ENCODE assay signal across 1 cellular context in genomic region chr12:109995703-109996482, GRCh38.
TF ChIP-seq lines count a peak whose summit lies in the region.

Gene GIT2, minus strand, starts transcription at chr12:109996368. Its CDS starts 144 bp downstream, at chr12:109996224.

TF ChIP-seq in HCT116, 20 proteins besides CTCF, POLR2A, EP300 and RAD21 (continued from another document):
- TF ChIP-seq MAX (IDR thresholded peaks at IDR 0.05): peak; percentile 72
- no peak for TF ChIP-seq ZNF274 (IDR thresholded peaks at IDR 0.05; ENCODE audit: low read depth, low read length)
- no peak; the same call in 1 of the 2 replicates for TF ChIP-seq CBX3 (IDR thresholded peaks at IDR 0.05; ENCODE audit: low read depth)
- peak; percentile 81 for TF ChIP-seq SIN3A (IDR thresholded peaks at IDR 0.05; ENCODE audit: low read depth)
- no peak for TF ChIP-seq JUND (IDR thresholded peaks at IDR 0.05)
- TF ChIP-seq FOSL1 (IDR thresholded peaks at IDR 0.05; ENCODE audit: low read depth): no peak
- peak; percentile 62; the same call in 1 of the 2 replicates for TF ChIP-seq EGR1 (IDR thresholded peaks at IDR 0.05; ENCODE audit: low read depth)
- TF ChIP-seq ATF3 (IDR thresholded peaks at IDR 0.05): no peak
- peak; percentile 80 for TF ChIP-seq ZFX (IDR thresholded peaks at IDR 0.05)
- TF ChIP-seq ELF1 (IDR thresholded peaks at IDR 0.05; ENCODE audit: borderline replicate concordance, low read depth): peak; percentile 75
- TF ChIP-seq REST (IDR thresholded peaks at IDR 0.05; ENCODE audit: low read depth): no peak
- TF ChIP-seq YY1 (IDR thresholded peaks at IDR 0.05; ENCODE audit: extremely low read depth, insufficient replicate concordance, low read depth, low read length): peak; percentile 99
- no peak for TF ChIP-seq EZH2 (IDR thresholded peaks at IDR 0.05)
